ENCODE assay signal across 8 cellular contexts in the genomic region with DNA sequence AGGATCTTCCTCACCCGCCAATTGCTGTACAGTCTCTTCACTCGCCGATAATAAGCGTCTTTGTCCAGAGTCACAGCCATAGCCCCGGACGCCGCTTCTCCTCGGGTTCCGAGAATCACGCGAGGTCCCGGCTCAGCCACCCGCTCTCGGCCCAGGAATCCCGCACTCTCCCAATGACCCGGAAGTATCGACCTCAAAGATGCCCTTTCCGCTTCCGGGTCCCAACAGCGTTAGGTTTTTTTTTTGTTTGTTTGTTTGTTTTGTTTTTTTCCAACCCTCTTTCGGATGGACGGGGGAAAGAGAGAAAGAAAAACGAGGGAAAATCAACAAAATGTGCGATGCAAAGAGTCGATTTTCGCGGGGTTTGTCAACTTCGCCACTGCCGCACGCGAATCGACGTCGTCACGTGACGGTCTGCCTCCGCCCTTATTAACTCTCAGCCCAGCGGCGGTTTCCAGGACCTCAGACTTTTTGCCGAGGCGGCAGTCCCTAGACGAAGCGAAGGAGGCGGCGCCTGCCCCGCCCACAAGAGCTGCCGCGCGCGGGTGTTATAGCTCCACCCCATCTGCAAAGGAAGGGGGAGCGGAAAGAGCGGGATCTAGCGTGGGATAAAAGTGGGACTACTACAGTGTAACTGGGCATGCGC.
DNase-seq lines count a peak whose midpoint lies in the region; ATAC-seq and TF ChIP-seq lines count a peak whose summit lies in the region.

A gene (minus strand): TSS at position 172 of the 646 bp plus-strand sequence. CDS start 92 bp downstream, at position 80.

- no peak for TF ChIP-seq CTCF in AG09319 (IDR thresholded peaks at IDR 0.05; ENCODE audit: low read depth, low read length)

- DNase-seq in AG09319 (ENCODE audit: extremely low read depth, low read depth) (peak; percentile 90), NCI-H446 treated with DMSO at 0.1 percent for 48 hours (lab: John Stamatoyannopoulos, UW) (peak; percentile 97), cerebellar cortex (ENCODE audit: low spot score) (peak; percentile 96), islet precursor cell (peak; percentile 99)
- DNase-seq in stimulated activated CD4-positive, alpha-beta T cell treated with anti-CD3 and anti-CD28 coated beads, Interleukin-12 subunit alpha, Interleukin-12 subunit beta, amount 100 ng/mL, for 48 hours (ENCODE audit: low read depth in 2 of 3, low spot score in 1 of 3) = peak; percentile 91 to 93 (median 93)

- peak; percentile 94 for ATAC-seq in GM19035 (IDR thresholded peaks at IDR 0.05; ENCODE audit: unreplicated experiment)
- ATAC-seq in HG03354 (IDR thresholded peaks at IDR 0.05; ENCODE audit: poor library complexity, severe bottlenecking, unreplicated experiment) = peak; percentile 91
- ATAC-seq in activated CD4-positive, CD25-positive, alpha-beta regulatory T cell treated with anti-CD3 and anti-CD28 coated beads, Interleukin-2, amount 50 U/mL, for 24 hours = peak; percentile 93 to 94

Comparison
In these comparisons a context has a peak if more than half of its experiments do, and no peak if none do; other contexts are left out.
1. Peak in every context shown above with its lines: DNase-seq and ATAC-seq.